ENCODE assay signal across 10 cellular contexts in genomic region chr19:27746691-27747380, GRCh38.
DNase-seq lines count a peak whose midpoint lies in the region; ATAC-seq and TF ChIP-seq lines count a peak whose summit lies in the region.
"Had no signal": no experiment of that assay in that cellular context is flagged by ENCODE, and none has a peak within 500 bp of the region (broad histone marks: within the 10 kb centered on the region; RNA-seq: fewer than 3 reads in every experiment).

No MANE protein-coding gene starts in this region.

- H3K4me1 Mint-ChIP-seq in MCF 10A (ENCODE audit: insufficient read depth, unreplicated experiment) (no peaks in the 10 kb centered on the region), chondrocyte (ENCODE audit: low read depth) (peaks cover 21% of the 10 kb centered on the region)

- H3K4me3 Mint-ChIP-seq in MCF 10A (ENCODE audit: unreplicated experiment) (no peak overlapping the region), chondrocyte (ENCODE audit: unreplicated experiment) (no peak overlapping the region)
- H3K4me3 Mint-ChIP-seq: CD8-positive, alpha-beta T cell had no signal

- no peak for TF ChIP-seq POLR2A in right lobe of liver (IDR thresholded peaks at IDR 0.05)

- no peaks in the 10 kb centered on the region for H3K27me3 Mint-ChIP-seq in MCF 10A (ENCODE audit: insufficient read depth, unreplicated experiment)
- H3K27me3 Mint-ChIP-seq in chondrocyte (ENCODE audit: low read depth) = no peaks in the 10 kb centered on the region

- POLR2A ChIA-PET in MCF 10A (lab: Yijun Ruan, JAX) = no interaction called here

- TF ChIP-seq CTCF in MCF 10A (IDR thresholded peaks at IDR 0.05; ENCODE audit: unreplicated experiment) = no peak
- peak; percentile 29 for TF ChIP-seq CTCF in chondrocyte (IDR thresholded peaks at IDR 0.05)
- peak in 2 of 4 donors; percentile 11 to 14 for TF ChIP-seq CTCF in right lobe of liver (IDR thresholded peaks at IDR 0.05)

- H3K9me3 ChIP-seq in right lobe of liver = no peaks in the 10 kb centered on the region

- CTCF ChIA-PET in MCF 10A (lab: Yijun Ruan, JAX) = no interaction called here

- WGBS in right lobe of liver (ENCODE audit: insufficient coverage, low coverage, low lambda C conversion rate, missing lambda C conversion rate) = 38% methylated on average over 18 of the region's 28 CpGs
- WGBS in urinary bladder = 31% methylated on average over 28 of the region's 28 CpGs

- H3K27ac ChIP-seq in right lobe of liver (no peak overlapping the region), urinary bladder (ENCODE audit: low read depth) (no peak overlapping the region)
- H3K27ac ChIP-seq: ascending aorta had no signal

- H3K36me3 Mint-ChIP-seq in MCF 10A (ENCODE audit: insufficient read depth, unreplicated experiment) (peaks cover 19% of the 10 kb centered on the region), chondrocyte (ENCODE audit: low read depth) (peaks cover 13% of the 10 kb centered on the region)

- no peaks in the 10 kb centered on the region for H3K36me3 ChIP-seq in right lobe of liver
- H3K36me3 ChIP-seq in urinary bladder (ENCODE audit: insufficient read depth) = no peaks in the 10 kb centered on the region

- H3K4me3 ChIP-seq in right lobe of liver (no peak overlapping the region), urinary bladder (ENCODE audit: low read depth, low read length) (peak overlapping the region; percentile 0)

- BruUV-seq in MCF 10A (replicated peaks; lab: Mats Ljungman, UMichigan) = no TSS peak

- H3K27ac Mint-ChIP-seq in MCF 10A (ENCODE audit: low read depth, unreplicated experiment) (no peak overlapping the region), chondrocyte (ENCODE audit: unreplicated experiment) (no peak overlapping the region)
- H3K27ac Mint-ChIP-seq: CD8-positive, alpha-beta T cell had no signal

- no peaks in the 10 kb centered on the region for H3K4me1 ChIP-seq in right lobe of liver
- no peaks in the 10 kb centered on the region for H3K4me1 ChIP-seq in urinary bladder (ENCODE audit: insufficient read depth)
- H3K4me1 ChIP-seq: ascending aorta had no signal

- no peaks in the 10 kb centered on the region for H3K27me3 ChIP-seq in right lobe of liver
- H3K27me3 ChIP-seq: ascending aorta had no signal

- intact Hi-C loops in MCF 10A (cut with micrococcal nuclease) = no loop called here
- intact Hi-C loops in right lobe of liver (cut with DNase I) = no loop called here

- in situ Hi-C loops in T47D (cut with HindIII; ENCODE audit: low pct_unique_long_range_greater_than_20kb, low sequenced_read_pairs) = no loop called here

- DNase-seq in T47D (ENCODE audit: low read depth in 1 of 2, low spot score in 1 of 2) = peak; percentile 20 to 64
- DNase-seq in MCF 10A (ENCODE audit: unreplicated experiment) = no peak
- no peak for DNase-seq in chondrocyte (ENCODE audit: low spot score)
- peak in 2 of 3 donors; percentile 29 to 53 for DNase-seq in right lobe of liver
- DNase-seq in A172 (ENCODE audit: low spot score) = no peak
- no peak for DNase-seq in DMS79 treated with DMSO at 0.1 percent for 48 hours (lab: John Stamatoyannopoulos, UW)
- no peak for DNase-seq in HCEC 1CT

- ATAC-seq in right lobe of liver = peak in 2 of 4 donors; percentile 42 to 57
- ATAC-seq: CD8-positive, alpha-beta T cell had no signal

- H3K9me3 Mint-ChIP-seq in MCF 10A (ENCODE audit: unreplicated experiment) (no peaks in the 10 kb centered on the region), chondrocyte (ENCODE audit: low read depth) (peaks cover 2% of the 10 kb centered on the region)

Comparison
In these comparisons a context has a peak if more than half of its experiments do, and no peak if none do; other contexts are left out.
1. DNase-seq: peak in T47D (2 of 2) and right lobe of liver (2 of 3); none in MCF 10A (single experiment), chondrocyte (single experiment), A172 (single experiment), DMS79 treated with DMSO at 0.1 percent for 48 hours (single experiment) and HCEC 1CT (single experiment).